ENCODE assay signal across 26 cellular contexts in genomic region chrX:112477653-112478052, GRCh38.
"Had no signal": no experiment of that assay in that cellular context is flagged by ENCODE, and none has a peak within 500 bp of the region (broad histone marks: within the 10 kb centered on the region; RNA-seq: fewer than 3 reads in every experiment).

No MANE protein-coding gene starts in this region.

- H3K27ac ChIP-seq: stomach, suprapubic skin, testis, thoracic aorta, thyroid gland, tibial artery, tibial nerve, transverse colon, upper lobe of left lung, upper lobe of right lung, uterus, vagina had no signal

- H3K4me1 ChIP-seq: stomach, suprapubic skin, testis, thyroid gland, tibial artery, tibial nerve, transverse colon, upper lobe of left lung, upper lobe of right lung, uterus, vagina had no signal

- ATAC-seq: stimulated activated effector memory CD8-positive, alpha-beta T cell treated with anti-CD3 and anti-CD28 coated beads, Interleukin-12 subunit alpha, Interleukin-12 subunit beta, amount 100 ng/mL, for 72 hours; stimulated activated memory B cell treated with anti-CD40 and anti-IgM and Interleukin-4, amounts not matched to agents 10 μg/mL and 1 μg/mL and 100 μg/mL, for 72 hours; stimulated activated naive B cell treated with anti-CD40 and anti-IgM and Interleukin-4, amounts not matched to agents 10 μg/mL and 1 μg/mL and 100 μg/mL, for 72 hours; stimulated activated naive CD8-positive, alpha-beta T cell treated with anti-CD3 and anti-CD28 coated beads, Interleukin-15, amount 100 ng/mL, for 72 hours; stimulated activated naive CD8-positive, alpha-beta T cell treated with anti-CD3 and anti-CD28 coated beads, Interleukin-15, Interleukin-2, amounts not matched to agents 100 U/mL and 50 U/mL, for 24 hours; upper lobe of right lung had no signal

- H3K9me3 ChIP-seq: suprapubic skin, testis, thoracic aorta, thyroid gland, transverse colon, upper lobe of right lung, uterus, vagina had no signal

- H3K4me3 ChIP-seq: stomach, suprapubic skin, testis, thoracic aorta, thyroid gland, tibial artery, tibial nerve, transverse colon, upper lobe of left lung, upper lobe of right lung, uterus, vagina had no signal

- FAIRE-seq: urothelium cell line had no signal

- DNase-seq: stimulated activated CD4-positive, alpha-beta T cell treated with anti-CD3 and anti-CD28 coated beads, Interleukin-2, amount 100 ng/mL, for 48 hours; stimulated activated CD4-positive, alpha-beta T cell treated with anti-CD3 and anti-CD28 coated beads, Interleukin-4, amount 100 ng/mL, for 1 hour; stimulated activated CD4-positive, alpha-beta T cell treated with anti-CD3 and anti-CD28 coated beads, Interleukin-4, amount 100 ng/mL, for 24 hours; stimulated activated CD4-positive, alpha-beta T cell treated with anti-CD3 and anti-CD28 coated beads, Interleukin-4, amount 100 ng/mL, for 4 hours; stimulated activated CD8-positive, alpha-beta memory T cell treated with anti-CD3 and anti-CD28 coated beads, Interleukin-4, amount 100 ng/mL, for 48 hours; stimulated activated naive B cell treated with anti-CD40 and anti-IgM and Interleukin-4, amounts not matched to agents 10 μg/mL and 1 μg/mL and 100 μg/mL, for 72 hours; stimulated activated naive CD4-positive, alpha-beta T cell treated with Interleukin-2 at 50 U/mL for 16 hours; stimulated activated naive CD8-positive, alpha-beta T cell treated with anti-CD3 and anti-CD28 coated beads, Interleukin-15, amount 100 ng/mL, for 72 hours; stimulated activated naive CD8-positive, alpha-beta T cell treated with anti-CD3 and anti-CD28 coated beads, Interleukin-15, Interleukin-2, amounts not matched to agents 100 U/mL and 50 U/mL, for 24 hours; stomach; substantia nigra; testis; thyroid gland; tibial artery; transverse colon; trophoblast cell; upper lobe of left lung; upper lobe of right lung; uterus had no signal

- H3K27me3 ChIP-seq: stomach, suprapubic skin, testis, thyroid gland, tibial artery, transverse colon, upper lobe of left lung, upper lobe of right lung, uterus, vagina had no signal

- H3K36me3 ChIP-seq: stomach, suprapubic skin, thoracic aorta, thyroid gland, tibial artery, tibial nerve, transverse colon, upper lobe of left lung, upper lobe of right lung, uterus, vagina had no signal
